In the genomic region with DNA sequence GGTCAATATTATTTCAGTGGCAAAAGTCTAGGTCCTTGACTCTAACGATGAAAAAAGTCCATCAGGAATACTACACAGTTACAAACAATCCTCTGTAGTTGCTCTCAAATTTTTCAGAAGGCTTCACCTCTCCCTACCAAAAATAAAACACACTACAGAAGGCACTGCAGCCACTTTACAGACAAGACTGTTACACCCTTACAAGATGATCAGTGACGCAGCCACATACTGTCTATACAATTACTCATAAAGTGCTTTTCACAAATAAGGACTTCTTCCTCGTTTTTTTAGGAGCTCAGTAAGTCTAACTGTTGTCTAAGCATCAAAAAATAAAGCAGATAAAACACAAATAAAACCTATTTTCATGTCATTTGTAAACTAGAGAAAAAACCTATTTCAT, we compare ENCODE assay signal across 16 cellular contexts. TPM values are rescaled to one million over a fixed set of nuclear protein-coding genes. Genes with fewer than 3 reads are reported as not detected.
DNase-seq lines count a peak whose midpoint lies in the region; ATAC-seq and TF ChIP-seq lines count a peak whose summit lies in the region.
"Had no signal": no experiment of that assay in that cellular context is flagged by ENCODE, and none has a peak within 500 bp of the region (broad histone marks: within the 10 kb centered on the region; RNA-seq: fewer than 3 reads in every experiment).

No MANE protein-coding gene starts in this region.

- H2BK12ac ChIP-seq in trophoblast cell (ENCODE audit: low read length): no peak overlapping the region

- H2BK120ac ChIP-seq in trophoblast cell (ENCODE audit: insufficient read depth, low read length, poor library complexity): no peak overlapping the region

- no peak overlapping the region for H3K4me3 ChIP-seq in CD8-positive, alpha-beta T cell (ENCODE audit: low read depth, low read length)
- H3K4me3 ChIP-seq in trophoblast cell (ENCODE audit: low read depth, low read length): no peak overlapping the region
- H3K4me3 ChIP-seq: GM12878 had no signal

- no peak overlapping the region for H4K12ac ChIP-seq in trophoblast cell (ENCODE audit: low read depth, low read length)

- no peaks in the 10 kb centered on the region for H3K27me3 Mint-ChIP-seq in activated naive CD4-positive, alpha-beta T cell treated with anti-CD3 and anti-CD28 coated beads, Interleukin-2, amount 50 U/mL, for 24 hours
- H3K27me3 Mint-ChIP-seq in activated naive CD4-positive, alpha-beta T cell treated with anti-CD3 and anti-CD28 coated beads, Interleukin-2, amount 10 ng/mL, durations not matched to agents 7 days and 5 days: no peaks in the 10 kb centered on the region
- no peaks in the 10 kb centered on the region for H3K27me3 Mint-ChIP-seq in CD8-positive, alpha-beta T cell (ENCODE audit: low read depth)
- no peaks in the 10 kb centered on the region for H3K27me3 Mint-ChIP-seq in activated naive CD8-positive, alpha-beta T cell

- H3K36me3 Mint-ChIP-seq in activated naive CD4-positive, alpha-beta T cell treated with anti-CD3 and anti-CD28 coated beads, Interleukin-2, amount 50 U/mL, for 24 hours: no peaks in the 10 kb centered on the region
- H3K36me3 Mint-ChIP-seq in activated naive CD4-positive, alpha-beta T cell treated with anti-CD3 and anti-CD28 coated beads, Interleukin-2, amount 10 ng/mL, durations not matched to agents 7 days and 5 days: peaks cover 2% of the 10 kb centered on the region
- peaks cover 10% of the 10 kb centered on the region for H3K36me3 Mint-ChIP-seq in CD8-positive, alpha-beta T cell
- H3K36me3 Mint-ChIP-seq in activated naive CD8-positive, alpha-beta T cell: no peaks in the 10 kb centered on the region
- peaks cover 12% of the 10 kb centered on the region for H3K36me3 Mint-ChIP-seq in stimulated activated effector memory CD8-positive, alpha-beta T cell treated with anti-CD3 and anti-CD28 coated beads, Interleukin-12 subunit alpha, Interleukin-12 subunit beta, amount 100 ng/mL, for 72 hours

- H3K9me3 Mint-ChIP-seq in activated naive CD4-positive, alpha-beta T cell treated with anti-CD3 and anti-CD28 coated beads, Interleukin-2, amount 50 U/mL, for 24 hours: no peaks in the 10 kb centered on the region
- no peaks in the 10 kb centered on the region for H3K9me3 Mint-ChIP-seq in activated naive CD4-positive, alpha-beta T cell treated with anti-CD3 and anti-CD28 coated beads, Interleukin-2, amount 10 ng/mL, durations not matched to agents 7 days and 5 days
- H3K9me3 Mint-ChIP-seq in CD8-positive, alpha-beta T cell: no peaks in the 10 kb centered on the region
- H3K9me3 Mint-ChIP-seq in activated naive CD8-positive, alpha-beta T cell (ENCODE audit: low read depth): no peaks in the 10 kb centered on the region
- H3K9me3 Mint-ChIP-seq in stimulated activated effector memory CD8-positive, alpha-beta T cell treated with anti-CD3 and anti-CD28 coated beads, Interleukin-12 subunit alpha, Interleukin-12 subunit beta, amount 100 ng/mL, for 72 hours: no peaks in the 10 kb centered on the region

- H3K27ac Mint-ChIP-seq in activated naive CD4-positive, alpha-beta T cell treated with anti-CD3 and anti-CD28 coated beads, Interleukin-2, amount 50 U/mL, for 24 hours: peak overlapping the region; percentile 89
- H3K27ac Mint-ChIP-seq in activated naive CD4-positive, alpha-beta T cell treated with anti-CD3 and anti-CD28 coated beads, Interleukin-2, amount 10 ng/mL, durations not matched to agents 7 days and 5 days: no peak overlapping the region
- peak overlapping the region; percentile 91 for H3K27ac Mint-ChIP-seq in CD8-positive, alpha-beta T cell
- H3K27ac Mint-ChIP-seq in activated naive CD8-positive, alpha-beta T cell: peak overlapping the region; percentile 87
- peak overlapping the region; percentile 20 for H3K27ac Mint-ChIP-seq in stimulated activated effector memory CD8-positive, alpha-beta T cell treated with anti-CD3 and anti-CD28 coated beads, Interleukin-12 subunit alpha, Interleukin-12 subunit beta, amount 100 ng/mL, for 72 hours

- no peak overlapping the region for H2BK5ac ChIP-seq in trophoblast cell (ENCODE audit: low read depth, low read length, poor library complexity)

- no peaks in the 10 kb centered on the region for H3K9me3 ChIP-seq in CD8-positive, alpha-beta T cell (ENCODE audit: low read length)
- H3K9me3 ChIP-seq in trophoblast cell (ENCODE audit: insufficient read depth, low read depth, low read length): peaks cover 1% of the 10 kb centered on the region

- peak; percentile 59 for ATAC-seq in CD8-positive, alpha-beta T cell
- no peak for ATAC-seq in stimulated activated effector memory CD8-positive, alpha-beta T cell treated with anti-CD3 and anti-CD28 coated beads, Interleukin-12 subunit alpha, Interleukin-12 subunit beta, amount 100 ng/mL, for 72 hours
- no peak for ATAC-seq in HG02798 (IDR thresholded peaks at IDR 0.05; ENCODE audit: poor library complexity, unreplicated experiment)
- ATAC-seq: GM12878, Panc1 had no signal

- no CpG with 5 or more reads among the region's 3 CpGs for WGBS in trophoblast cell (ENCODE audit: extremely low coverage, insufficient coverage, insufficient read length)

- H2AFZ ChIP-seq in trophoblast cell (ENCODE audit: insufficient read depth, low read length, poor library complexity): no peak overlapping the region

- POLR2A ChIA-PET in CD8-positive, alpha-beta T cell (lab: Charles Lee): interaction anchor here (1.2 to 3.4 kb wide), 5 partner anchors 17 to 50 kb away, joined by 3 to 15 read pairs (median 3); partner anchors contain the start of genes ADCK2 and NDUFB2

- CTCF ChIA-PET in activated naive CD4-positive, alpha-beta T cell treated with anti-CD3 and anti-CD28 coated beads, Interleukin-2, amount 10 ng/mL, durations not matched to agents 7 days and 5 days (lab: Charles Lee): interaction anchor here (1.1 to 2.2 kb wide), 4 partner anchors 49 to 290 kb away, joined by 4 to 6 read pairs (median 6); no protein-coding TSS in a partner anchor
- CTCF ChIA-PET in CD8-positive, alpha-beta T cell (lab: Charles Lee): interaction anchor here (0.8 to 2.1 kb wide), 5 partner anchors 17 to 88 kb away, joined by 3 to 9 read pairs (median 4); no protein-coding TSS in a partner anchor

- peaks cover 32% of the 10 kb centered on the region for H3K4me1 Mint-ChIP-seq in activated naive CD4-positive, alpha-beta T cell treated with anti-CD3 and anti-CD28 coated beads, Interleukin-2, amount 50 U/mL, for 24 hours
- peaks cover 20% of the 10 kb centered on the region for H3K4me1 Mint-ChIP-seq in activated naive CD4-positive, alpha-beta T cell treated with anti-CD3 and anti-CD28 coated beads, Interleukin-2, amount 10 ng/mL, durations not matched to agents 7 days and 5 days
- peaks cover 28% of the 10 kb centered on the region for H3K4me1 Mint-ChIP-seq in CD8-positive, alpha-beta T cell (ENCODE audit: low read depth)
- peaks cover 22% of the 10 kb centered on the region for H3K4me1 Mint-ChIP-seq in activated naive CD8-positive, alpha-beta T cell (ENCODE audit: low read depth)
- peaks cover 8% of the 10 kb centered on the region for H3K4me1 Mint-ChIP-seq in stimulated activated effector memory CD8-positive, alpha-beta T cell treated with anti-CD3 and anti-CD28 coated beads, Interleukin-12 subunit alpha, Interleukin-12 subunit beta, amount 100 ng/mL, for 72 hours

- TF ChIP-seq CTCF in CD8-positive, alpha-beta T cell (IDR thresholded peaks at IDR 0.05): no peak

- H3K27ac ChIP-seq in CD8-positive, alpha-beta T cell (ENCODE audit: low read depth, low read length): peak overlapping the region; percentile 23
- no peak overlapping the region for H3K27ac ChIP-seq in trophoblast cell (ENCODE audit: low read depth, low read length)

- no peaks in the 10 kb centered on the region for H3K79me1 ChIP-seq in trophoblast cell (ENCODE audit: low read length)

- H3K79me2 ChIP-seq in trophoblast cell (ENCODE audit: control insufficient read depth, insufficient read depth, low read length, poor library complexity): no peaks in the 10 kb centered on the region

- no peak overlapping the region for H3K4me3 Mint-ChIP-seq in activated naive CD4-positive, alpha-beta T cell treated with anti-CD3 and anti-CD28 coated beads, Interleukin-2, amount 50 U/mL, for 24 hours
- H3K4me3 Mint-ChIP-seq in activated naive CD4-positive, alpha-beta T cell treated with anti-CD3 and anti-CD28 coated beads, Interleukin-2, amount 10 ng/mL, durations not matched to agents 7 days and 5 days: no peak overlapping the region
- no peak overlapping the region for H3K4me3 Mint-ChIP-seq in CD8-positive, alpha-beta T cell
- peak overlapping the region; percentile 41 for H3K4me3 Mint-ChIP-seq in activated naive CD8-positive, alpha-beta T cell
- no peak overlapping the region for H3K4me3 Mint-ChIP-seq in stimulated activated effector memory CD8-positive, alpha-beta T cell treated with anti-CD3 and anti-CD28 coated beads, Interleukin-12 subunit alpha, Interleukin-12 subunit beta, amount 100 ng/mL, for 72 hours

- no peak overlapping the region for H4K91ac ChIP-seq in trophoblast cell (ENCODE audit: low read depth, low read length)

- H3K27me3 ChIP-seq in CD8-positive, alpha-beta T cell (ENCODE audit: insufficient read depth, low read length): no peaks in the 10 kb centered on the region
- no peaks in the 10 kb centered on the region for H3K27me3 ChIP-seq in trophoblast cell (ENCODE audit: insufficient read depth, low read length)

- no peak overlapping the region for H3K14ac ChIP-seq in trophoblast cell (ENCODE audit: low read length)

- no peak overlapping the region for H3K9ac ChIP-seq in trophoblast cell (ENCODE audit: low read length)

- no peak for DNase-seq in activated naive CD4-positive, alpha-beta T cell treated with anti-CD3 and anti-CD28 coated beads, Interleukin-2, amount 10 ng/mL, durations not matched to agents 7 days and 5 days
- no peak for DNase-seq in CD8-positive, alpha-beta T cell
- DNase-seq in stimulated activated effector memory CD8-positive, alpha-beta T cell treated with anti-CD3 and anti-CD28 coated beads, Interleukin-12 subunit alpha, Interleukin-12 subunit beta, amount 100 ng/mL, for 72 hours (ENCODE audit: low spot score in 2 of 2): no peak
- no peak for DNase-seq in trophoblast cell
- DNase-seq: Kasumi-1, NCI-H1694, NCI-H2081, NCI-H2171, NCI-H345, NCI-H524, NCI-H774 had no signal

- H3K36me3 ChIP-seq in CD8-positive, alpha-beta T cell (ENCODE audit: insufficient read depth, low read length): no peaks in the 10 kb centered on the region
- H3K36me3 ChIP-seq in trophoblast cell (ENCODE audit: control insufficient read depth in 1 of 2, insufficient read depth in 2 of 2, low read length in 2 of 2): peaks cover 2% of the 10 kb centered on the region in 2 experiments

- H3K4me1 ChIP-seq in CD8-positive, alpha-beta T cell (ENCODE audit: insufficient read depth, low read length): peaks cover 13% of the 10 kb centered on the region
- no peaks in the 10 kb centered on the region for H3K4me1 ChIP-seq in trophoblast cell (ENCODE audit: control insufficient read depth in 1 of 2, insufficient read depth in 2 of 2, low read length in 2 of 2)

- no peak overlapping the region for H3K4me2 ChIP-seq in trophoblast cell (ENCODE audit: low read length)

- intact Hi-C loops in CD8-positive, alpha-beta T cell (cut with DNase I, micrococcal nuclease): loop anchor here (2.0 to 10.0 kb wide), 3 partner anchors 27 to 811 kb away; partner anchors contain the start of genes NDUFB2 (in 2 of the 2) and ADCK2 (in 1 of the 2)

- no peak overlapping the region for H4K8ac ChIP-seq in trophoblast cell (ENCODE audit: low read depth, low read length)

- no peak overlapping the region for H3K23ac ChIP-seq in trophoblast cell (ENCODE audit: low read length)

- H2AK5ac ChIP-seq in trophoblast cell (ENCODE audit: low read length): no peak overlapping the region

- no peak overlapping the region for H3K4ac ChIP-seq in trophoblast cell (ENCODE audit: low read depth, low read length)

- H3K18ac ChIP-seq in trophoblast cell (ENCODE audit: low read length): no peak overlapping the region

RNA-seq across cellular contexts. Expression of gene NDUFB2, which starts 27.1 kb away (rescaled TPM):
- total RNA-seq in CD8-positive, alpha-beta T cell: 10 to 100 TPM; 83.9 to 84.5 TPM
- 401 and 443 TPM in 2 replicates for polyA plus RNA-seq in trophoblast cell (2013)

RNA-seq across cellular contexts. Expression of gene ADCK2, which starts 50.8 kb away (rescaled TPM):
- total RNA-seq in CD8-positive, alpha-beta T cell: 10 to 100 TPM; 15.4 to 17.0 TPM
- 23.9 and 24.8 TPM in 2 replicates for polyA plus RNA-seq in trophoblast cell (2013)
